ENCODE assay signal across 18 cellular contexts in genomic region chr2:220373878-220374277, GRCh38.
DNase-seq lines count a peak whose midpoint lies in the region; ATAC-seq and TF ChIP-seq lines count a peak whose summit lies in the region.
"Had no signal": no experiment of that assay in that cellular context is flagged by ENCODE, and none has a peak within 500 bp of the region (broad histone marks: within the 10 kb centered on the region; RNA-seq: fewer than 3 reads in every experiment).

No MANE protein-coding gene starts in this region.

- peaks cover 5% of the 10 kb centered on the region for H3K9me3 Mint-ChIP-seq in natural killer cell treated with Interleukin-12 subunit alpha and Interleukin-12 subunit beta and Interleukin-15 and Interleukin-18, amount 100 ng/mL, for 72 hours

- H3K27me3 ChIP-seq in RWPE2 (ENCODE audit: insufficient read depth, poor library complexity, severe bottlenecking) (no peaks in the 10 kb centered on the region), fibroblast of lung (ENCODE audit: control insufficient read depth, insufficient read depth, low read length) (no peaks in the 10 kb centered on the region), upper lobe of right lung (no peaks in the 10 kb centered on the region)
- H3K27me3 ChIP-seq: BE2C, colonic mucosa had no signal

- ATAC-seq in RWPE2 (ENCODE audit: low read depth) (peak; percentile 46; the same call in 2 of the 3 replicates), upper lobe of right lung (no peak), GM19467 (IDR thresholded peaks at IDR 0.05; ENCODE audit: unreplicated experiment) (no peak)
- no peak for ATAC-seq in natural killer cell treated with Interleukin-12 subunit alpha and Interleukin-12 subunit beta and Interleukin-15 and Interleukin-18, amount 100 ng/mL, for 72 hours
- ATAC-seq: activated CD4-positive, alpha-beta T cell treated with anti-CD3 and anti-CD28 coated beads for 36 hours; naive thymus-derived CD4-positive, alpha-beta T cell had no signal

- H3K9me3 ChIP-seq in RWPE2 (ENCODE audit: severe bottlenecking): no peaks in the 10 kb centered on the region
- no peaks in the 10 kb centered on the region for H3K9me3 ChIP-seq in fibroblast of lung (ENCODE audit: control insufficient read depth, insufficient read depth, low read depth, low read length)
- H3K9me3 ChIP-seq in upper lobe of right lung: no peaks in the 10 kb centered on the region
- H3K9me3 ChIP-seq: BE2C, colonic mucosa had no signal

- no peaks in the 10 kb centered on the region for H3K36me3 Mint-ChIP-seq in natural killer cell treated with Interleukin-12 subunit alpha and Interleukin-12 subunit beta and Interleukin-15 and Interleukin-18, amount 100 ng/mL, for 72 hours
- H3K36me3 Mint-ChIP-seq: naive thymus-derived CD4-positive, alpha-beta T cell had no signal

- no peak overlapping the region for H3K27ac Mint-ChIP-seq in natural killer cell treated with Interleukin-12 subunit alpha and Interleukin-12 subunit beta and Interleukin-15 and Interleukin-18, amount 100 ng/mL, for 72 hours
- H3K27ac Mint-ChIP-seq: activated CD4-positive, alpha-beta T cell treated with anti-CD3 and anti-CD28 coated beads for 36 hours; naive thymus-derived CD4-positive, alpha-beta T cell had no signal

- H3K79me2 ChIP-seq in fibroblast of lung (ENCODE audit: control insufficient read depth, insufficient read depth, low read length): no peaks in the 10 kb centered on the region

- no peaks in the 10 kb centered on the region for H3K4me1 Mint-ChIP-seq in natural killer cell treated with Interleukin-12 subunit alpha and Interleukin-12 subunit beta and Interleukin-15 and Interleukin-18, amount 100 ng/mL, for 72 hours (ENCODE audit: low read depth in 2 of 2)
- H3K4me1 Mint-ChIP-seq: activated CD4-positive, alpha-beta T cell treated with anti-CD3 and anti-CD28 coated beads for 36 hours; naive thymus-derived CD4-positive, alpha-beta T cell had no signal

- POLR2A ChIA-PET in AG04449 (lab: Yijun Ruan, JAX): no interaction called here

- TF ChIP-seq CTCF in AG04449 (IDR thresholded peaks at IDR 0.05; ENCODE audit: insufficient read depth, low read length, missing control alignments) (no peak), RWPE2 (IDR thresholded peaks at IDR 0.05; ENCODE audit: poor library complexity, severe bottlenecking) (no peak), fibroblast of lung (conservative IDR thresholded peaks at IDR 0.05 in 1 of 2, IDR thresholded peaks at IDR 0.05 in 1 of 2; ENCODE audit: low read depth in 1 of 2, low read length in 2 of 2) (no peak), upper lobe of right lung (IDR thresholded peaks at IDR 0.05) (no peak)

- H3K36me3 ChIP-seq in RWPE2 (ENCODE audit: low read depth): no peaks in the 10 kb centered on the region
- H3K36me3 ChIP-seq in fibroblast of lung (ENCODE audit: control insufficient read depth, insufficient read depth, low read length): no peaks in the 10 kb centered on the region
- H3K36me3 ChIP-seq in upper lobe of right lung: no peaks in the 10 kb centered on the region
- H3K36me3 ChIP-seq: BE2C, colonic mucosa had no signal

- peak; percentile 49 for DNase-seq in AG04449 (ENCODE audit: low read depth, low spot score)
- DNase-seq in ELR (ENCODE audit: low read depth): peak; percentile 8
- DNase-seq in RWPE2 (ENCODE audit: low spot score): no peak
- peak; percentile 44 to 52 for DNase-seq in fibroblast of lung (ENCODE audit: low read depth in 2 of 2)
- no peak for DNase-seq in upper lobe of right lung
- no peak for DNase-seq in ACHN
- DNase-seq in natural killer cell treated with Interleukin-12 subunit alpha and Interleukin-12 subunit beta and Interleukin-15 and Interleukin-18, amount 100 ng/mL, for 72 hours (ENCODE audit: low spot score): no peak
- DNase-seq: activated CD4-positive, alpha-beta T cell treated with anti-CD3 and anti-CD28 coated beads for 36 hours; activated gamma-delta T cell; anterior cingulate cortex; BE2C; Calu3; colonic mucosa; glutamatergic neuron; naive thymus-derived CD4-positive, alpha-beta T cell; NCI-H446 had no signal

- H3K4me1 ChIP-seq in RWPE2 (ENCODE audit: insufficient read depth, poor library complexity, severe bottlenecking) (no peaks in the 10 kb centered on the region), fibroblast of lung (ENCODE audit: control insufficient read depth, extremely low read depth, insufficient read depth, low read length) (no peaks in the 10 kb centered on the region), upper lobe of right lung (no peaks in the 10 kb centered on the region)
- H3K4me1 ChIP-seq: BE2C, colonic mucosa had no signal

- intact Hi-C loops in upper lobe of right lung (cut with DNase I): no loop called here

- H4K20me1 ChIP-seq in fibroblast of lung (ENCODE audit: control insufficient read depth, extremely low read depth, insufficient read depth, low read length): no peaks in the 10 kb centered on the region

- H3K27ac ChIP-seq in RWPE2 (ENCODE audit: poor library complexity, severe bottlenecking) (no peak overlapping the region), fibroblast of lung (ENCODE audit: insufficient read depth, low read length) (no peak overlapping the region), upper lobe of right lung (no peak overlapping the region)
- H3K27ac ChIP-seq: colonic mucosa, SK-N-MC had no signal

- no peak overlapping the region for H2AFZ ChIP-seq in fibroblast of lung (ENCODE audit: low read length)

- H3K9ac ChIP-seq in fibroblast of lung (ENCODE audit: insufficient read depth, low read length): no peak overlapping the region

- H3K4me3 Mint-ChIP-seq in natural killer cell treated with Interleukin-12 subunit alpha and Interleukin-12 subunit beta and Interleukin-15 and Interleukin-18, amount 100 ng/mL, for 72 hours: no peak overlapping the region
- H3K4me3 Mint-ChIP-seq: activated CD4-positive, alpha-beta T cell treated with anti-CD3 and anti-CD28 coated beads for 36 hours; naive thymus-derived CD4-positive, alpha-beta T cell had no signal

- H3K27me3 Mint-ChIP-seq in natural killer cell treated with Interleukin-12 subunit alpha and Interleukin-12 subunit beta and Interleukin-15 and Interleukin-18, amount 100 ng/mL, for 72 hours: no peaks in the 10 kb centered on the region
- H3K27me3 Mint-ChIP-seq: naive thymus-derived CD4-positive, alpha-beta T cell had no signal

- CTCF ChIA-PET in AG04449 (lab: Yijun Ruan, JAX): no interaction called here

- H3K4me3 ChIP-seq in AG04449 (ENCODE audit: low read depth, low read length) (no peak overlapping the region), RWPE2 (ENCODE audit: severe bottlenecking) (no peak overlapping the region), fibroblast of lung (replicated peaks in 1 of 4; ENCODE audit: control extremely low read depth in 1 of 4, insufficient read depth in 1 of 4, low read depth in 3 of 4, low read length in 4 of 4) (no peak overlapping the region), upper lobe of right lung (no peak overlapping the region)
- H3K4me3 ChIP-seq: colonic mucosa, SK-N-MC had no signal

- H3K4me2 ChIP-seq in fibroblast of lung (ENCODE audit: extremely low read depth, insufficient read depth, low read length): no peak overlapping the region

- in situ Hi-C loops in ACHN (cut with HindIII; ENCODE audit: low pct_ligation_motif_present, low pct_unique_long_range_greater_than_20kb, low sequenced_read_pairs): no loop called here

Comparison
In these comparisons a context has a peak if more than half of its experiments do, and no peak if none do; other contexts are left out.
1. DNase-seq: peak in AG04449 (single experiment), ELR (single experiment) and fibroblast of lung (2 of 2); none in RWPE2 (single experiment), upper lobe of right lung (single experiment), ACHN (single experiment) and natural killer cell treated with Interleukin-12 subunit alpha and Interleukin-12 subunit beta and Interleukin-15 and Interleukin-18, amount 100 ng/mL, for 72 hours (single experiment).